In genomic region chr13:41916173-41916954, GRCh38 we compare ENCODE assay signal across 9 cellular contexts. TPM values are rescaled to one million over a fixed set of nuclear protein-coding genes. Genes with fewer than 3 reads are reported as not detected.
DNase-seq lines count a peak whose midpoint lies in the region; ATAC-seq and TF ChIP-seq lines count a peak whose summit lies in the region.
"Had no signal": no experiment of that assay in that cellular context is flagged by ENCODE, and none has a peak within 500 bp of the region (broad histone marks: within the 10 kb centered on the region; RNA-seq: fewer than 3 reads in every experiment).

No MANE protein-coding gene starts in this region.

- peaks cover 32% of the 10 kb centered on the region for H3K36me3 Mint-ChIP-seq in activated T-cell treated with anti-CD3 and anti-CD28 coated beads, Interleukin-2, amount 50 U/mL, for 24 hours (ENCODE audit: low read depth)

- TF ChIP-seq CTCF in retinal pigment epithelial cell (conservative IDR thresholded peaks at IDR 0.05; ENCODE audit: low read depth, low read length) (no peak), tibial artery (IDR thresholded peaks at IDR 0.05) (no peak)

- H3K27me3 Mint-ChIP-seq in activated T-cell treated with anti-CD3 and anti-CD28 coated beads, Interleukin-2, amount 50 U/mL, for 24 hours = no peaks in the 10 kb centered on the region

- H3K27ac Mint-ChIP-seq in activated T-cell treated with anti-CD3 and anti-CD28 coated beads, Interleukin-2, amount 50 U/mL, for 24 hours = peak overlapping the region; percentile 95

- H3K4me3 ChIP-seq in retinal pigment epithelial cell (ENCODE audit: low read length) (no peak overlapping the region), tibial artery (no peak overlapping the region)
- H3K4me3 ChIP-seq: upper lobe of left lung had no signal

- H3K27ac ChIP-seq in tibial artery = no peak overlapping the region
- H3K27ac ChIP-seq: upper lobe of left lung had no signal

- peaks cover 70% of the 10 kb centered on the region for H3K4me1 Mint-ChIP-seq in activated T-cell treated with anti-CD3 and anti-CD28 coated beads, Interleukin-2, amount 50 U/mL, for 24 hours (ENCODE audit: low read depth)

- peaks cover 2% of the 10 kb centered on the region for H3K9me3 Mint-ChIP-seq in activated T-cell treated with anti-CD3 and anti-CD28 coated beads, Interleukin-2, amount 50 U/mL, for 24 hours

- peak overlapping the region; percentile 70 for H3K4me3 Mint-ChIP-seq in activated T-cell treated with anti-CD3 and anti-CD28 coated beads, Interleukin-2, amount 50 U/mL, for 24 hours

- intact Hi-C loops in tibial artery (cut with DNase I; ENCODE audit: low total_unique reads) = no loop called here

- no peaks in the 10 kb centered on the region for H3K9me3 ChIP-seq in tibial artery
- H3K9me3 ChIP-seq: upper lobe of left lung had no signal

- DNase-seq in activated T-cell treated with anti-CD3 and anti-CD28 coated beads, Interleukin-2, amount 50 U/mL, for 24 hours = no peak
- no peak for DNase-seq in activated T-cell treated with anti-CD3 and anti-CD28 coated beads for 4 hours
- DNase-seq in NCI-H460 (ENCODE audit: extremely low read depth, low read depth) = peak; percentile 9
- DNase-seq in dedifferentiated amniotic fluid mesenchymal stem cell (ENCODE audit: extremely low spot score) = peak; percentile 89
- peak; percentile 49 for DNase-seq in retinal pigment epithelial cell (ENCODE audit: low read depth)
- no peak for DNase-seq in HUDEP-2 (lab: John Stamatoyannopoulos, UW; ENCODE audit: unreplicated experiment in 76 of 76)
- no peak for DNase-seq in tibial artery
- DNase-seq: upper lobe of left lung had no signal

- peak; percentile 98 for ATAC-seq in HG02623 (IDR thresholded peaks at IDR 0.05; ENCODE audit: unreplicated experiment)

- no peaks in the 10 kb centered on the region for H3K36me3 ChIP-seq in tibial artery
- H3K36me3 ChIP-seq: upper lobe of left lung had no signal

- no peaks in the 10 kb centered on the region for H3K27me3 ChIP-seq in tibial artery
- H3K27me3 ChIP-seq: upper lobe of left lung had no signal

- H3K4me1 ChIP-seq in tibial artery = peaks cover 0 to 41% (median 16%) of the 10 kb centered on the region in 4 donors

RNA-seq across cellular contexts. Expression of gene VWA8, which starts 44.5 kb away (rescaled TPM):
- 19.3 and 20.1 TPM in 2 replicates for total RNA-seq in NCI-H460 (2014; rRNA removed; shearing (Covaris generic))
- 9.3 and 21.4 TPM in 2 replicates for polyA plus RNA-seq in NCI-H460 (2014; cell fraction: nucleus; rRNA removed)

Comparison
In these comparisons a context has a peak if more than half of its experiments do, and no peak if none do; other contexts are left out.
1. DNase-seq: peak in NCI-H460 (single experiment), dedifferentiated amniotic fluid mesenchymal stem cell (single experiment) and retinal pigment epithelial cell (single experiment); none in activated T-cell treated with anti-CD3 and anti-CD28 coated beads, Interleukin-2, amount 50 U/mL, for 24 hours (single experiment), activated T-cell treated with anti-CD3 and anti-CD28 coated beads for 4 hours (single experiment), HUDEP-2 (0 of 76) and tibial artery (0 of 2).